1 cellular context compared by ENCODE assay signal in genomic region chr19:14472202-14472961, GRCh38.
TF ChIP-seq lines count a peak whose summit lies in the region.

No MANE protein-coding gene starts in this region.

TF ChIP-seq in K562, 482 proteins besides CTCF, POLR2A, EP300 and RAD21 (continued from another document and continues in another):
- peak; percentile 55 to 88; a peak in 3 of 4 replicates for TF ChIP-seq UBTF (IDR thresholded peaks at IDR 0.05; ENCODE audit: borderline replicate concordance in 1 of 2, low read depth in 2 of 2, low read length in 2 of 2)
- no peak for TF ChIP-seq ZNF263 (CRISPR knock-in tag; IDR thresholded peaks at IDR 0.05; ENCODE audit: borderline replicate concordance)
- TF ChIP-seq MED1 (CRISPR knock-in tag; IDR thresholded peaks at IDR 0.05; ENCODE audit: borderline replicate concordance), result no peak
- no peak for TF ChIP-seq GTF2E2 (tag; IDR thresholded peaks at IDR 0.05)
- TF ChIP-seq ZNF589 (CRISPR knock-in tag; IDR thresholded peaks at IDR 0.05; ENCODE audit: low read depth), result no peak
- TF ChIP-seq, protein P1, sequence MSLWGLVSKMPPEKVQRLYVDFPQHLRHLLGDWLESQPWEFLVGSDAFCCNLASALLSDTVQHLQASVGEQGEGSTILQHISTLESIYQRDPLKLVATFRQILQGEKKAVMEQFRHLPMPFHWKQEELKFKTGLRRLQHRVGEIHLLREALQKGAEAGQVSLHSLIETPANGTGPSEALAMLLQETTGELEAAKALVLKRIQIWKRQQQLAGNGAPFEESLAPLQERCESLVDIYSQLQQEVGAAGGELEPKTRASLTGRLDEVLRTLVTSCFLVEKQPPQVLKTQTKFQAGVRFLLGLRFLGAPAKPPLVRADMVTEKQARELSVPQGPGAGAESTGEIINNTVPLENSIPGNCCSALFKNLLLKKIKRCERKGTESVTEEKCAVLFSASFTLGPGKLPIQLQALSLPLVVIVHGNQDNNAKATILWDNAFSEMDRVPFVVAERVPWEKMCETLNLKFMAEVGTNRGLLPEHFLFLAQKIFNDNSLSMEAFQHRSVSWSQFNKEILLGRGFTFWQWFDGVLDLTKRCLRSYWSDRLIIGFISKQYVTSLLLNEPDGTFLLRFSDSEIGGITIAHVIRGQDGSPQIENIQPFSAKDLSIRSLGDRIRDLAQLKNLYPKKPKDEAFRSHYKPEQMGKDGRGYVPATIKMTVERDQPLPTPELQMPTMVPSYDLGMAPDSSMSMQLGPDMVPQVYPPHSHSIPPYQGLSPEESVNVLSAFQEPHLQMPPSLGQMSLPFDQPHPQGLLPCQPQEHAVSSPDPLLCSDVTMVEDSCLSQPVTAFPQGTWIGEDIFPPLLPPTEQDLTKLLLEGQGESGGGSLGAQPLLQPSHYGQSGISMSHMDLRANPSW (CRISPR knock-in tag; IDR thresholded peaks at IDR 0.05), result 0 out of 2 replicates have a peak, but pooled peaks have one; percentile 43
- 0 out of 2 replicates have a peak, but pooled peaks have one; percentile 56 for TF ChIP-seq NFXL1 (CRISPR knock-in tag; IDR thresholded peaks at IDR 0.05)
- TF ChIP-seq SPI1 (IDR thresholded peaks at IDR 0.05; ENCODE audit: borderline replicate concordance, low read depth, low read length), result no peak
- peak; percentile 30; the same call in 1 of the 2 replicates for TF ChIP-seq NFIC (IDR thresholded peaks at IDR 0.05)
- TF ChIP-seq ZNF324 (CRISPR knock-in tag; IDR thresholded peaks at IDR 0.05), result no peak
- no peak for TF ChIP-seq FOXK2 (conservative IDR thresholded peaks at IDR 0.05 in 1 of 2, IDR thresholded peaks at IDR 0.05 in 1 of 2; ENCODE audit: low read depth in 2 of 2)
- no peak for TF ChIP-seq ZNF436 (CRISPR knock-in tag; IDR thresholded peaks at IDR 0.05)
- no peak for TF ChIP-seq SRSF1 (IDR thresholded peaks at IDR 0.05; ENCODE audit: low read depth, low read length)
- TF ChIP-seq AFF4 (CRISPR knock-in tag; IDR thresholded peaks at IDR 0.05), result no peak
- TF ChIP-seq CC2D1A (IDR thresholded peaks at IDR 0.05), result no peak
- TF ChIP-seq PHF20 (IDR thresholded peaks at IDR 0.05; ENCODE audit: partially characterized antibody), result peak; percentile 19
- TF ChIP-seq SREBF1 (IDR thresholded peaks at IDR 0.05; ENCODE audit: borderline replicate concordance, low read depth, low read length), result no peak
- no peak for TF ChIP-seq RFX5 (IDR thresholded peaks at IDR 0.05; ENCODE audit: low read depth, low read length)
- TF ChIP-seq ZNF75A (CRISPR knock-in tag; IDR thresholded peaks at IDR 0.05), result peak; percentile 29; the same call in 1 of the 2 replicates
- TF ChIP-seq ZNF121 (CRISPR knock-in tag; conservative IDR thresholded peaks at IDR 0.05), result no peak
- TF ChIP-seq TBL1XR1 (IDR thresholded peaks at IDR 0.05; ENCODE audit: low read length in 2 of 2), result no peak
- TF ChIP-seq, protein P2, sequence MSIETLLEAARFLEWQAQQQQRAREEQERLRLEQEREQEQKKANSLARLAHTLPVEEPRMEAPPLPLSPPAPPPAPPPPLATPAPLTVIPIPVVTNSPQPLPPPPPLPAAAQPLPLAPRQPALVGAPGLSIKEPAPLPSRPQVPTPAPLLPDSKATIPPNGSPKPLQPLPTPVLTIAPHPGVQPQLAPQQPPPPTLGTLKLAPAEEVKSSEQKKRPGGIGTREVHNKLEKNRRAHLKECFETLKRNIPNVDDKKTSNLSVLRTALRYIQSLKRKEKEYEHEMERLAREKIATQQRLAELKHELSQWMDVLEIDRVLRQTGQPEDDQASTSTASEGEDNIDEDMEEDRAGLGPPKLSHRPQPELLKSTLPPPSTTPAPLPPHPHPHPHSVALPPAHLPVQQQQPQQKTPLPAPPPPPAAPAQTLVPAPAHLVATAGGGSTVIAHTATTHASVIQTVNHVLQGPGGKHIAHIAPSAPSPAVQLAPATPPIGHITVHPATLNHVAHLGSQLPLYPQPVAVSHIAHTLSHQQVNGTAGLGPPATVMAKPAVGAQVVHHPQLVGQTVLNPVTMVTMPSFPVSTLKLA (conservative IDR thresholded peaks at IDR 0.05), result peak; percentile 25 to 51; a peak in 1 of 4 replicates
- no peak for TF ChIP-seq MAFK (IDR thresholded peaks at IDR 0.05; ENCODE audit: low read length)
- TF ChIP-seq POLR2AphosphoS2 (IDR thresholded peaks at IDR 0.05; ENCODE audit: low read length), result peak; percentile 91
- peak; percentile 80 for TF ChIP-seq RBM22 (IDR thresholded peaks at IDR 0.05; ENCODE audit: low read depth, low read length, poor library complexity, severe bottlenecking)
- TF ChIP-seq, protein P3, sequence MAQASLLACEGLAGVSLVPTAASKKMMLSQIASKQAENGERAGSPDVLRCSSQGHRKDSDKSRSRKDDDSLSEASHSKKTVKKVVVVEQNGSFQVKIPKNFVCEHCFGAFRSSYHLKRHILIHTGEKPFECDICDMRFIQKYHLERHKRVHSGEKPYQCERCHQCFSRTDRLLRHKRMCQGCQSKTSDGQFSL (CRISPR knock-in tag; IDR thresholded peaks at IDR 0.05), result no peak
- TF ChIP-seq, protein P3 (tag; IDR thresholded peaks at IDR 0.05), result no peak
- TF ChIP-seq PTTG1 (tag; IDR thresholded peaks at IDR 0.05; ENCODE audit: low read depth), result no peak
- TF ChIP-seq ZBTB5 (IDR thresholded peaks at IDR 0.05), result no peak
- no peak for TF ChIP-seq FOXJ3 (CRISPR knock-in tag; IDR thresholded peaks at IDR 0.05)
- TF ChIP-seq MYBL2 (IDR thresholded peaks at IDR 0.05; ENCODE audit: low read depth), result no peak
- no peak for TF ChIP-seq MYBL2 (CRISPR knock-in tag; IDR thresholded peaks at IDR 0.05; ENCODE audit: borderline replicate concordance)
- TF ChIP-seq JUNB (CRISPR knock-in tag; conservative IDR thresholded peaks at IDR 0.05), result no peak
- TF ChIP-seq GTF2A2 (tag; IDR thresholded peaks at IDR 0.05), result no peak
- TF ChIP-seq ZFX (CRISPR knock-in tag; IDR thresholded peaks at IDR 0.05), result peak; percentile 63
- TF ChIP-seq SNRNP70 (optimal IDR thresholded peaks at IDR 0.05; ENCODE audit: low read depth, low read length), result no peak
- TF ChIP-seq HNRNPH1 (optimal IDR thresholded peaks at IDR 0.05; ENCODE audit: low read depth, low read length), result no peak
- TF ChIP-seq E2F8 (IDR thresholded peaks at IDR 0.05; ENCODE audit: low read depth, partially characterized antibody), result no peak
- no peak for TF ChIP-seq STAT5A (IDR thresholded peaks at IDR 0.05; ENCODE audit: borderline replicate concordance, low read length)
- TF ChIP-seq EP400 (IDR thresholded peaks at IDR 0.05), result peak; percentile 47; the same call in 1 of the 2 replicates
- TF ChIP-seq PKNOX1 (IDR thresholded peaks at IDR 0.05), result no peak
- TF ChIP-seq ETS1 (conservative IDR thresholded peaks at IDR 0.05; ENCODE audit: control insufficient read depth, low read depth, low read length), result 0 out of 2 replicates have a peak, but pooled peaks have one; percentile 20
- TF ChIP-seq ZNF311 (CRISPR knock-in tag; IDR thresholded peaks at IDR 0.05), result no peak
- peak in 2 of 3 experiments; percentile 10 to 54 for TF ChIP-seq YY1 (IDR thresholded peaks at IDR 0.05; ENCODE audit: borderline replicate concordance in 1 of 3, control insufficient read depth in 1 of 3, extremely low read depth in 1 of 3, insufficient read depth in 3 of 3, insufficient read length in 1 of 3, insufficient replicate concordance in 2 of 3, low read depth in 1 of 3, low read length in 2 of 3)
- no peak for TF ChIP-seq ZNF586 (CRISPR knock-in tag; conservative IDR thresholded peaks at IDR 0.05)
